Comparison of ENCODE assay signal across 8 cellular contexts in genomic region chr12:121798807-121799174, GRCh38. TPM values are rescaled to one million over a fixed set of nuclear protein-coding genes. Genes with fewer than 3 reads are reported as not detected.
DNase-seq lines count a peak whose midpoint lies in the region; ATAC-seq and TF ChIP-seq lines count a peak whose summit lies in the region.

No MANE protein-coding gene starts in this region.

- H3K36me3 Mint-ChIP-seq in Caco-2 (ENCODE audit: insufficient read depth, unreplicated experiment) (peaks cover 78% of the 10 kb centered on the region), progenitor cell of endocrine pancreas (ENCODE audit: insufficient read depth) (peaks cover 18% of the 10 kb centered on the region)

- TF ChIP-seq POLR2A in esophagus squamous epithelium (IDR thresholded peaks at IDR 0.05) = no peak

- H3K9me3 ChIP-seq in Caco-2 = no peaks in the 10 kb centered on the region
- no peaks in the 10 kb centered on the region for H3K9me3 ChIP-seq in SJCRH30 (replicated peaks)
- H3K9me3 ChIP-seq in esophagus squamous epithelium = no peaks in the 10 kb centered on the region

- DNase-seq in Caco-2 (no peak), SJCRH30 (no peak), esophagus squamous epithelium (lab: John Stamatoyannopoulos, UW) (no peak), progenitor cell of endocrine pancreas (ENCODE audit: low spot score, unreplicated experiment) (no peak), DMS153 treated with DMSO at 0.1 percent for 48 hours (lab: John Stamatoyannopoulos, UW; ENCODE audit: unreplicated experiment) (no peak)
- DNase-seq in stimulated activated CD8-positive, alpha-beta memory T cell treated with anti-CD3 and anti-CD28 coated beads, Interleukin-4, amount 100 ng/mL, for 48 hours = no peak

- BruUV-seq in Caco-2 (replicated peaks; lab: Mats Ljungman, UMichigan) = no TSS peak

- TF ChIP-seq CTCF in Caco-2 (IDR thresholded peaks at IDR 0.05; ENCODE audit: insufficient read depth in 1 of 2, low read depth in 1 of 2, low read length in 1 of 2, severe bottlenecking in 1 of 2, unreplicated experiment in 1 of 2) (no peak), esophagus squamous epithelium (IDR thresholded peaks at IDR 0.05) (no peak), progenitor cell of endocrine pancreas (IDR thresholded peaks at IDR 0.05; ENCODE audit: unreplicated experiment) (no peak)

- POLR2A ChIA-PET in Caco-2 (lab: Charles Lee) = no interaction called here

- H3K4me3 ChIP-seq in Caco-2 (ENCODE audit: low read depth, low read length) (0 out of 2 replicates have a peak overlapping the region, but pooled peaks have one; percentile 8), SJCRH30 (no peak overlapping the region; the same call in 1 of the 2 replicates), esophagus squamous epithelium (peak overlapping the region; percentile 75 to 91 (median 86))

- peak overlapping the region; percentile 84 for H3K4me3 Mint-ChIP-seq in Caco-2 (ENCODE audit: unreplicated experiment)
- H3K4me3 Mint-ChIP-seq in progenitor cell of endocrine pancreas (ENCODE audit: low read depth) = peak overlapping the region; percentile 77

- CTCF ChIA-PET in Caco-2 (lab: Charles Lee) = interaction anchor here (0.5 to 1.8 kb wide), 5 partner anchors 13 to 598 kb away, joined by 3 to 10 read pairs (median 3); no protein-coding TSS in a partner anchor

- H3K27me3 ChIP-seq in Caco-2 (replicated peaks; ENCODE audit: control insufficient read depth, insufficient read depth, low read length) (no peaks in the 10 kb centered on the region), SJCRH30 (no peaks in the 10 kb centered on the region), esophagus squamous epithelium (no peaks in the 10 kb centered on the region)

- ATAC-seq in GM19395 (IDR thresholded peaks at IDR 0.05; ENCODE audit: unreplicated experiment) (no peak), HG03196 (IDR thresholded peaks at IDR 0.05; ENCODE audit: unreplicated experiment) (no peak)

- H3K4me1 ChIP-seq in Caco-2 (peaks cover 43% of the 10 kb centered on the region), SJCRH30 (peaks cover 44% of the 10 kb centered on the region), esophagus squamous epithelium (peaks cover 46 to 73% (median 53%) of the 10 kb centered on the region in 3 donors)

- H3K4me1 Mint-ChIP-seq in Caco-2 (ENCODE audit: low read depth, unreplicated experiment) (peaks cover 30% of the 10 kb centered on the region), progenitor cell of endocrine pancreas (ENCODE audit: low read depth) (peaks cover 33% of the 10 kb centered on the region)

- H3K9me3 Mint-ChIP-seq in Caco-2 (ENCODE audit: unreplicated experiment) = no peaks in the 10 kb centered on the region
- H3K9me3 Mint-ChIP-seq in progenitor cell of endocrine pancreas (ENCODE audit: low read depth) = no peaks in the 10 kb centered on the region

- intact Hi-C loops in Caco-2 (cut with micrococcal nuclease; ENCODE audit: unreplicated experiment) = no loop called here
- intact Hi-C loops in esophagus squamous epithelium (cut with DNase I) = no loop called here

- H3K27ac Mint-ChIP-seq in Caco-2 (ENCODE audit: unreplicated experiment) (peak overlapping the region; percentile 89), progenitor cell of endocrine pancreas (peak overlapping the region; percentile 94)

- H3K36me3 ChIP-seq in Caco-2 (ENCODE audit: control insufficient read depth, insufficient read depth, low read length) (no peaks in the 10 kb centered on the region; the same call in 1 of the 2 replicates), SJCRH30 (peaks cover 9% of the 10 kb centered on the region), esophagus squamous epithelium (peaks cover 8 to 14% (median 8%) of the 10 kb centered on the region in 3 donors)

- H3K27ac ChIP-seq in SJCRH30 (peak overlapping the region; percentile 47), esophagus squamous epithelium (peak overlapping the region; percentile 100)

- H3K27me3 Mint-ChIP-seq in Caco-2 (ENCODE audit: insufficient read depth, unreplicated experiment) (no peaks in the 10 kb centered on the region), progenitor cell of endocrine pancreas (no peaks in the 10 kb centered on the region)

- 48 to 62% methylated on average over 10 of the region's 10 CpGs for WGBS in esophagus squamous epithelium, 2 donors

RNA-seq across cellular contexts. Expression of gene SETD1B, which starts 5.0 kb away (rescaled TPM):
- total RNA-seq in Caco-2 (2022) (16.8 and 17.6 TPM in 2 replicates), esophagus squamous epithelium (10 to 100 TPM in 3 of 4 donors, 1 to 10 TPM in 1; 5.6 to 14.4 (median 10.6) TPM), progenitor cell of endocrine pancreas (27.2 and 28.6 TPM in 2 replicates)
- total RNA-seq in SJCRH30 (2014; rRNA removed; shearing (Covaris generic)) = 3.2 and 3.8 TPM in 2 replicates

RNA-seq across cellular contexts. Expression of gene RHOF, which starts 5.3 kb away (rescaled TPM):
- total RNA-seq in Caco-2 (2022) = 33.8 and 36.7 TPM in 2 replicates
- total RNA-seq in SJCRH30 (2014; rRNA removed; shearing (Covaris generic)) = 2.8 and 5.2 TPM in 2 replicates
- total RNA-seq in esophagus squamous epithelium = 10 to 100 TPM in 1 of 4 donors, 1 to 10 TPM in 3; 3.2 to 20.4 (median 6.2) TPM
- 36.0 and 37.5 TPM in 2 replicates for total RNA-seq in progenitor cell of endocrine pancreas

RNA-seq across cellular contexts. Expression of gene HPD, which starts 59.9 kb away (rescaled TPM):
- total RNA-seq in Caco-2 (2022) = 0.20 TPM in 1 of 2 replicates, not detected in the other
- not detected in 2 replicates for total RNA-seq in SJCRH30 (2014; rRNA removed; shearing (Covaris generic))
- 1 to 10 TPM in 1 of 4 donors, not detected in 3; 1.3 TPM for total RNA-seq in esophagus squamous epithelium
- total RNA-seq in progenitor cell of endocrine pancreas = not detected in 2 replicates
